In genomic region chr9:129757045-129757444, GRCh38 we compare ENCODE assay signal across 18 cellular contexts. TPM values are rescaled to one million over a fixed set of nuclear protein-coding genes. Genes with fewer than 3 reads are reported as not detected.
DNase-seq lines count a peak whose midpoint lies in the region; ATAC-seq and TF ChIP-seq lines count a peak whose summit lies in the region.
"Had no signal": no experiment of that assay in that cellular context is flagged by ENCODE, and none has a peak within 500 bp of the region (broad histone marks: within the 10 kb centered on the region; RNA-seq: fewer than 3 reads in every experiment).

No MANE protein-coding gene starts in this region.

- no peaks in the 10 kb centered on the region for H4K20me1 ChIP-seq in GM23338 (replicated peaks; ENCODE audit: insufficient read depth)

- POLR2A ChIA-PET in RWPE1 (lab: Yijun Ruan, JAX; ENCODE audit: low non-redundant PET), result interaction anchor here (0.7 kb wide), 1 partner anchor 10 kb away, joined by 4 read pairs; no protein-coding TSS in a partner anchor

- DNase-seq in AG20443 (ENCODE audit: low spot score), result peak; percentile 51
- DNase-seq in GM23338 (ENCODE audit: low spot score), result peak; percentile 17
- no peak for DNase-seq in RWPE1 (ENCODE audit: low spot score)
- DNase-seq in fibroblast of villous mesenchyme (ENCODE audit: low read depth), result peak; percentile 58
- DNase-seq in pons (ENCODE audit: low spot score), result no peak
- no peak for DNase-seq in dorsolateral prefrontal cortex
- no peak for DNase-seq in NCI-H1930 (lab: John Stamatoyannopoulos, UW)
- no peak for DNase-seq in COR-L47 (lab: John Stamatoyannopoulos, UW)
- DNase-seq: activated CD4-positive, alpha-beta T cell treated with anti-CD3 and anti-CD28 coated beads, Interleukin-2, amount 50 U/mL, for 1 hour; activated T-cell treated with anti-CD3 and anti-CD28 coated beads for 4 hours; heart right ventricle; MG63; natural killer cell; NCI-H526; retina; stimulated activated CD4-positive, alpha-beta T cell treated with anti-CD3 and anti-CD28 coated beads, Interleukin-15, amount 100 ng/mL, for 24 hours had no signal

- H3K9me2 ChIP-seq in GM23338 (ENCODE audit: insufficient read depth), result no peaks in the 10 kb centered on the region

- peaks cover 20% of the 10 kb centered on the region for H3K4me1 Mint-ChIP-seq in GM23338

- peaks cover 8% of the 10 kb centered on the region for H3K27me3 Mint-ChIP-seq in GM23338 (ENCODE audit: insufficient read depth, low read depth, poor library complexity)

- no peak overlapping the region for H3K4me3 ChIP-seq in GM23338
- H3K4me3 ChIP-seq in fibroblast of villous mesenchyme (ENCODE audit: low read depth, low read length), result no peak overlapping the region
- no peak overlapping the region for H3K4me3 ChIP-seq in dorsolateral prefrontal cortex
- H3K4me3 ChIP-seq: heart right ventricle, MG63, upper lobe of left lung had no signal

- peaks cover 9% of the 10 kb centered on the region for H3K4me1 ChIP-seq in GM23338 (ENCODE audit: insufficient read depth)

- H3K4me2 ChIP-seq in GM23338, result no peak overlapping the region

- H3K27me3 ChIP-seq in GM23338 (ENCODE audit: insufficient read depth), result no peaks in the 10 kb centered on the region
- H3K27me3 ChIP-seq in dorsolateral prefrontal cortex, result no peaks in the 10 kb centered on the region
- H3K27me3 ChIP-seq: MG63, upper lobe of left lung had no signal

- H3K36me3 ChIP-seq in GM23338 (ENCODE audit: insufficient read depth), result no peaks in the 10 kb centered on the region
- H3K36me3 ChIP-seq: heart right ventricle, MG63, upper lobe of left lung had no signal

- H3K27ac ChIP-seq in GM23338 (ENCODE audit: low read depth) (no peak overlapping the region), RWPE1 (peak overlapping the region; percentile 1; the same call in 1 of the 2 replicates), dorsolateral prefrontal cortex (no peak overlapping the region)
- H3K27ac ChIP-seq: upper lobe of left lung had no signal

- no peaks in the 10 kb centered on the region for H3K36me3 Mint-ChIP-seq in GM23338 (ENCODE audit: low read depth)
- H3K36me3 Mint-ChIP-seq: natural killer cell had no signal

- no peak overlapping the region for H3K27ac Mint-ChIP-seq in GM23338
- H3K27ac Mint-ChIP-seq: natural killer cell; stimulated activated naive CD8-positive, alpha-beta T cell treated with anti-CD3 and anti-CD28 coated beads, Interleukin-15, Interleukin-2, amounts not matched to agents 100 ng/mL and 50 ng/mL, for 24 hours had no signal

- H2AFZ ChIP-seq in GM23338, result no peak overlapping the region

- ATAC-seq in GM23338, result no peak

- H3K4me3 Mint-ChIP-seq in GM23338, result no peak overlapping the region
- H3K4me3 Mint-ChIP-seq: natural killer cell; stimulated activated naive CD8-positive, alpha-beta T cell treated with anti-CD3 and anti-CD28 coated beads, Interleukin-15, Interleukin-2, amounts not matched to agents 100 ng/mL and 50 ng/mL, for 24 hours had no signal

- 0 out of 2 replicates have a peak, but pooled peaks cover 4% of the 10 kb centered on the region for H3F3A ChIP-seq in GM23338 (replicated peaks; ENCODE audit: low read depth)

- H3K9me3 Mint-ChIP-seq in GM23338, result no peaks in the 10 kb centered on the region
- H3K9me3 Mint-ChIP-seq: natural killer cell; stimulated activated naive CD8-positive, alpha-beta T cell treated with anti-CD3 and anti-CD28 coated beads, Interleukin-15, Interleukin-2, amounts not matched to agents 100 ng/mL and 50 ng/mL, for 24 hours had no signal

- intact Hi-C loops in dorsolateral prefrontal cortex (cut with DNase I), result no loop called here

- CTCF ChIA-PET in RWPE1 (lab: Yijun Ruan, JAX), result interaction anchor here (1.0 to 1.4 kb wide), 2 partner anchors 20 to 33 kb away, joined by 3 to 4 read pairs; no protein-coding TSS in a partner anchor

- TF ChIP-seq CTCF in GM23338 (conservative IDR thresholded peaks at IDR 0.05; ENCODE audit: low read depth in 2 of 2), result no peak
- no peak for TF ChIP-seq CTCF in RWPE1 (conservative IDR thresholded peaks at IDR 0.05; ENCODE audit: low read depth)
- TF ChIP-seq CTCF in fibroblast of villous mesenchyme (IDR thresholded peaks at IDR 0.05; ENCODE audit: insufficient read depth, low read depth, low read length), result peak; percentile 13
- TF ChIP-seq CTCF in dorsolateral prefrontal cortex (IDR thresholded peaks at IDR 0.05 in 54 of 56, conservative IDR thresholded peaks at IDR 0.05 in 2 of 56; ENCODE audit: low read depth in 1 of 56, partially characterized antibody in 56 of 56), result no peak

- no peaks in the 10 kb centered on the region for H3K79me2 ChIP-seq in GM23338 (replicated peaks; ENCODE audit: insufficient read depth)

TF ChIP-seq in GM23338, 12 proteins besides CTCF, POLR2A, EP300 and RAD21 (continues in another document):
- no peak for TF ChIP-seq EZH2 (IDR thresholded peaks at IDR 0.05; ENCODE audit: low read depth, unreplicated experiment)
- TF ChIP-seq REST (IDR thresholded peaks at IDR 0.05; ENCODE audit: unreplicated experiment), result no peak

RNA-seq across cellular contexts. Expression of gene PTGES, which starts 4.2 kb away (rescaled TPM):
- total RNA-seq in GM23338 (2014; rRNA removed; shearing (Covaris generic)), result 3.6 and 3.9 TPM in 2 replicates
- 2.8 and 3.3 TPM in 2 replicates for polyA plus RNA-seq in GM23338 (2016; fragmentation: Nextera tagmentation; extraction: Ambion mirVana)
- total RNA-seq in fibroblast of villous mesenchyme, result 8.7 and 16.0 TPM in 2 replicates
- total RNA-seq in dorsolateral prefrontal cortex, result 1 to 10 TPM; 1.2 to 9.2 (median 2.9) TPM

RNA-seq across cellular contexts. Expression of gene TOR1B, which starts 45.9 kb away (rescaled TPM):
- 36.2 and 42.4 TPM in 2 replicates for total RNA-seq in GM23338 (2014; rRNA removed; shearing (Covaris generic))
- polyA plus RNA-seq in GM23338 (2016; fragmentation: Nextera tagmentation; extraction: Ambion mirVana), result 8.8 and 10.6 TPM in 2 replicates
- total RNA-seq in fibroblast of villous mesenchyme (27.4 and 33.2 TPM in 2 replicates), dorsolateral prefrontal cortex (10 to 100 TPM; 14.5 to 27.9 (median 20.1) TPM)

Comparison
In these comparisons a context has a peak if more than half of its experiments do, and no peak if none do; other contexts are left out.
1. DNase-seq: peak in AG20443 (single experiment), GM23338 (single experiment) and fibroblast of villous mesenchyme (single experiment); none in RWPE1 (single experiment), pons (single experiment), dorsolateral prefrontal cortex (0 of 10), NCI-H1930 (0 of 2) and COR-L47 (single experiment).